8 cellular contexts compared by ENCODE assay signal in genomic region chr6:57222684-57223077, GRCh38. TPM values are rescaled to one million over a fixed set of nuclear protein-coding genes. Genes with fewer than 3 reads are reported as not detected.
DNase-seq lines count a peak whose midpoint lies in the region; ATAC-seq and TF ChIP-seq lines count a peak whose summit lies in the region.

No MANE protein-coding gene starts in this region.

- peak overlapping the region; percentile 82 for H3K9ac ChIP-seq in Loucy (ENCODE audit: low read depth, low read length, poor library complexity, severe bottlenecking)

- CTCF ChIA-PET in BJ (lab: Yijun Ruan, JAX), result interaction anchor here (0.6 to 2.5 kb wide), 4 partner anchors 11 to 44 kb away, joined by 3 to 6 read pairs (median 4); no protein-coding TSS in a partner anchor

- H3K27me3 ChIP-seq in BJ (ENCODE audit: control insufficient read depth, insufficient read depth, low read length), result no peaks in the 10 kb centered on the region
- no peaks in the 10 kb centered on the region for H3K27me3 ChIP-seq in Loucy (ENCODE audit: insufficient read depth, low read length, poor library complexity, severe bottlenecking)

- H3K36me3 ChIP-seq in BJ (ENCODE audit: control insufficient read depth, insufficient read depth, low read length) (no peaks in the 10 kb centered on the region), Loucy (ENCODE audit: insufficient read depth, low read length) (no peaks in the 10 kb centered on the region)

- in situ Hi-C loops in GM13977 (cut with MboI; ENCODE audit: low pct_unique_long_range_greater_than_20kb, low sequenced_read_pairs, unreplicated experiment), result no loop called here

- peaks cover 2% of the 10 kb centered on the region; the same call in 1 of the 2 replicates for H3F3A ChIP-seq in Loucy (ENCODE audit: low read depth)

- peak overlapping the region; percentile 98 for H3K4me3 Mint-ChIP-seq in dendritic cell treated with granulocyte-macrophage colony-stimulating factor and Interleukin-4, amounts not matched to agents 40 ng/mL and 50 ng/mL, for 4 days
- H3K4me3 Mint-ChIP-seq in natural killer cell treated with Interleukin-12 subunit alpha and Interleukin-12 subunit beta and Interleukin-15 and Interleukin-18, amount 100 ng/mL, for 72 hours, result peak overlapping the region; percentile 93

- DNase-seq in BJ (ENCODE audit: low read depth), result no peak
- no peak for DNase-seq in natural killer cell treated with Interleukin-12 subunit alpha and Interleukin-12 subunit beta and Interleukin-15 and Interleukin-18, amount 100 ng/mL, for 72 hours (ENCODE audit: low spot score)
- no peak for DNase-seq in NCI-H345 (lab: John Stamatoyannopoulos, UW)
- DNase-seq in NCI-H2107 treated with DMSO at 0.1 percent for 48 hours (lab: John Stamatoyannopoulos, UW; ENCODE audit: unreplicated experiment), result no peak
- no peak for DNase-seq in cerebellar cortex (ENCODE audit: low spot score)
- DNase-seq in GM13977 (ENCODE audit: low spot score), result no peak

- POLR2A ChIA-PET in BJ (lab: Charles Lee), result no interaction called here

- H3K9me3 ChIP-seq in Loucy (ENCODE audit: insufficient read depth, low read depth, low read length), result peaks cover 3% of the 10 kb centered on the region; the same call in 1 of the 2 replicates

- H3K4me3 ChIP-seq in BJ (ENCODE audit: low read depth, low read length), result peak overlapping the region; percentile 79
- peak overlapping the region; percentile 89 for H3K4me3 ChIP-seq in Loucy (ENCODE audit: low read length, poor library complexity, severe bottlenecking)

- no peaks in the 10 kb centered on the region for H3K9me2 ChIP-seq in Loucy (replicated peaks; ENCODE audit: low read depth, low read length)

- peaks cover 7% of the 10 kb centered on the region for H3K36me3 Mint-ChIP-seq in dendritic cell treated with granulocyte-macrophage colony-stimulating factor and Interleukin-4, amounts not matched to agents 40 ng/mL and 50 ng/mL, for 4 days (ENCODE audit: low read depth)
- no peaks in the 10 kb centered on the region for H3K36me3 Mint-ChIP-seq in natural killer cell treated with Interleukin-12 subunit alpha and Interleukin-12 subunit beta and Interleukin-15 and Interleukin-18, amount 100 ng/mL, for 72 hours

- H3K9me3 Mint-ChIP-seq in dendritic cell treated with granulocyte-macrophage colony-stimulating factor and Interleukin-4, amounts not matched to agents 40 ng/mL and 50 ng/mL, for 4 days, result no peaks in the 10 kb centered on the region
- no peaks in the 10 kb centered on the region for H3K9me3 Mint-ChIP-seq in natural killer cell treated with Interleukin-12 subunit alpha and Interleukin-12 subunit beta and Interleukin-15 and Interleukin-18, amount 100 ng/mL, for 72 hours

- H3K4me1 Mint-ChIP-seq in dendritic cell treated with granulocyte-macrophage colony-stimulating factor and Interleukin-4, amounts not matched to agents 40 ng/mL and 50 ng/mL, for 4 days (ENCODE audit: low read depth), result peaks cover 5% of the 10 kb centered on the region
- H3K4me1 Mint-ChIP-seq in natural killer cell treated with Interleukin-12 subunit alpha and Interleukin-12 subunit beta and Interleukin-15 and Interleukin-18, amount 100 ng/mL, for 72 hours (ENCODE audit: low read depth in 2 of 2), result peaks cover 15 to 16% of the 10 kb centered on the region in 2 donors

- H4K20me1 ChIP-seq in Loucy (ENCODE audit: insufficient read depth, low read length, poor library complexity, severe bottlenecking), result peaks cover 16% of the 10 kb centered on the region

- no peak for TF ChIP-seq CTCF in BJ (IDR thresholded peaks at IDR 0.05; ENCODE audit: insufficient read depth, low read depth, low read length)
- TF ChIP-seq CTCF in Loucy (conservative IDR thresholded peaks at IDR 0.05; ENCODE audit: low read length), result no peak
- no peak for TF ChIP-seq CTCF in GM13977 (IDR thresholded peaks at IDR 0.05; ENCODE audit: extremely low read depth, insufficient read depth, missing control alignments)

- peaks cover 22% of the 10 kb centered on the region for H3K27me3 Mint-ChIP-seq in dendritic cell treated with granulocyte-macrophage colony-stimulating factor and Interleukin-4, amounts not matched to agents 40 ng/mL and 50 ng/mL, for 4 days
- peaks cover 14 to 30% of the 10 kb centered on the region in 2 donors for H3K27me3 Mint-ChIP-seq in natural killer cell treated with Interleukin-12 subunit alpha and Interleukin-12 subunit beta and Interleukin-15 and Interleukin-18, amount 100 ng/mL, for 72 hours

- intact Hi-C loops in dendritic cell treated with granulocyte-macrophage colony-stimulating factor and Interleukin-4, amounts not matched to agents 40 ng/mL and 50 ng/mL, for 4 days (cut with micrococcal nuclease), result loop anchor here (2.0 to 5.0 kb wide), 3 partner anchors 50 to 330 kb away; partner anchors contain the start of genes BAG2 and PRIM2

- peak overlapping the region; percentile 100 for H2AFZ ChIP-seq in Loucy (ENCODE audit: low read length)

- peak overlapping the region; percentile 83 for H3K4me2 ChIP-seq in Loucy (ENCODE audit: low read depth, low read length, poor library complexity, severe bottlenecking)

- no peak for ATAC-seq in natural killer cell treated with Interleukin-12 subunit alpha and Interleukin-12 subunit beta and Interleukin-15 and Interleukin-18, amount 100 ng/mL, for 72 hours

- peaks cover 54% of the 10 kb centered on the region for H3K4me1 ChIP-seq in Loucy (ENCODE audit: insufficient read depth, low read length, poor library complexity, severe bottlenecking)

- peaks cover 41% of the 10 kb centered on the region for H3K79me2 ChIP-seq in Loucy (ENCODE audit: insufficient read depth, low read length)

- no peak overlapping the region for H3K27ac Mint-ChIP-seq in dendritic cell treated with granulocyte-macrophage colony-stimulating factor and Interleukin-4, amounts not matched to agents 40 ng/mL and 50 ng/mL, for 4 days
- peak overlapping the region; percentile 77 to 88 for H3K27ac Mint-ChIP-seq in natural killer cell treated with Interleukin-12 subunit alpha and Interleukin-12 subunit beta and Interleukin-15 and Interleukin-18, amount 100 ng/mL, for 72 hours

RNA-seq across cellular contexts. Expression of gene RAB23, which starts 0.6 kb away (rescaled TPM):
- 20.6 and 51.0 TPM in 2 replicates for polyA plus RNA-seq in BJ (2011; rRNA removed)
- polyA minus RNA-seq in BJ (2011; rRNA and poly(A)+ RNA removed), result 10.2 and 11.8 TPM in 2 replicates
- 1 to 10 TPM; 1.7 to 2.7 TPM for total RNA-seq in natural killer cell treated with Interleukin-12 subunit alpha and Interleukin-12 subunit beta and Interleukin-15 and Interleukin-18, amount 100 ng/mL, for 72 hours

RNA-seq across cellular contexts. Expression of gene BAG2, which starts 50.6 kb away (rescaled TPM):
- polyA plus RNA-seq in BJ (2011; rRNA removed), result 11.2 and 22.1 TPM in 2 replicates
- 7.2 and 7.3 TPM in 2 replicates for polyA minus RNA-seq in BJ (2011; rRNA and poly(A)+ RNA removed)
- 1 to 10 TPM; 3.3 to 6.9 TPM for total RNA-seq in natural killer cell treated with Interleukin-12 subunit alpha and Interleukin-12 subunit beta and Interleukin-15 and Interleukin-18, amount 100 ng/mL, for 72 hours
